ENCODE assay signal across 24 cellular contexts in genomic region chr11:104837969-104838639, GRCh38.
"Had no signal": no experiment of that assay in that cellular context is flagged by ENCODE, and none has a peak within 500 bp of the region (broad histone marks: within the 10 kb centered on the region; RNA-seq: fewer than 3 reads in every experiment).

No MANE protein-coding gene starts in this region.

- H3K36me3 ChIP-seq: adrenal gland had no signal

- H3K4me3 ChIP-seq: adrenal gland, SK-N-MC had no signal

- ATAC-seq: activated CD4-positive, alpha-beta T cell treated with anti-CD3 and anti-CD28 coated beads for 36 hours; activated CD8-positive, alpha-beta T cell treated with anti-CD3 and anti-CD28 coated beads for 36 hours; Right ventricle myocardium inferior; T-cell had no signal

- H3K27ac ChIP-seq: adrenal gland, SK-N-MC had no signal

- H3K4me1 ChIP-seq: adrenal gland had no signal

- H3K9me3 ChIP-seq: adrenal gland had no signal

- DNase-seq: activated CD4-positive, alpha-beta T cell treated with anti-CD3 and anti-CD28 coated beads for 36 hours; activated CD4-positive, alpha-beta T cell treated with anti-CD3 and anti-CD28 coated beads, Interleukin-2, amount 50 U/mL, for 1 hour; activated CD8-positive, alpha-beta memory T cell treated with anti-CD3 and anti-CD28 coated beads, Interleukin-2, amount 50 U/mL, for 4 hours; activated CD8-positive, alpha-beta T cell treated with anti-CD3 and anti-CD28 coated beads for 36 hours; activated naive CD4-positive, alpha-beta T cell treated with anti-CD3 and anti-CD28 coated beads, Interleukin-2, amount 50 U/mL, for 16 hours; activated naive CD8-positive, alpha-beta T cell treated with anti-CD3 and anti-CD28 coated beads, Interleukin-2, amount 10 ng/mL, durations not matched to agents 7 days and 5 days; adrenal gland; anterior cingulate cortex; cerebellar nuclear complex; MM.1S; NCI-H1105; NCI-H1436; NCI-H1694 treated with DMSO at 0.1 percent for 48 hours; NCI-H2029 treated with DMSO at 0.1 percent for 48 hours; NCI-H345; NCI-H510A; NCI-H526 treated with DMSO at 0.1 percent for 48 hours; NCI-H82; T-cell; T-helper 2 cell; T1000 had no signal

- FAIRE-seq: TTC549 had no signal

- H3K27me3 ChIP-seq: adrenal gland had no signal
